8 cellular contexts compared by ENCODE assay signal in the genomic region with DNA sequence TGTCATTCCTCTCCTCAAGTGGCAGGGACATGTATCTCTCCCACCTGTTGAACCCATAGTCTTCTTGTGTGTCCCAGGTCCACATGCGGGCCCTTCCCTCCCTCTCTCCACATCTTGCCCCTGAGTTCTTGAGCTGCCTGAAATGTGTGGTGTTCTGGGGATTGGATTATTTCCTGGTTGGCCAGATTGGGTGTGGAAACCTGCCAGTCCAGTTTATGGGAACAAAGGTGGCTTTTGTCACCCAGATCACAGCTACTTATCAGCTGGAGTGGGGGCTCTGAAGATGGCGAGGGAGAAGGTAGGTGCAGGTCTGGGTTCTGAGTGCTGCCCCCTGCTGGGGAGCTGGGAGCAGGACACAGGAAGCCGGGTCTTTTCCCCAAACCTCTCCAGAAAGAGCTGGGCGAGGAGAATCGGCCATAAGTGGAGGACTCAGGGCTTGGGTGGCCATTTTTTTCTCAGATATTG. TPM values are rescaled to one million over a fixed set of nuclear protein-coding genes. Genes with fewer than 3 reads are reported as not detected.
DNase-seq lines count a peak whose midpoint lies in the region; ATAC-seq and TF ChIP-seq lines count a peak whose summit lies in the region.

No MANE protein-coding gene starts in this region.

- peak; percentile 70 for ATAC-seq in GM18517 (IDR thresholded peaks at IDR 0.05; ENCODE audit: unreplicated experiment)
- peak; percentile 69 for ATAC-seq in HG03439 (IDR thresholded peaks at IDR 0.05; ENCODE audit: unreplicated experiment)
- peak; percentile 69 for ATAC-seq in activated B cell treated with CpG ODN at 0.5 μM for 24 hours (ENCODE audit: low read depth)

- H3K4me3 Mint-ChIP-seq in activated B cell treated with CpG ODN at 0.5 μM for 24 hours, result no peak overlapping the region
- peak overlapping the region; percentile 51 for H3K4me3 Mint-ChIP-seq in neural crest cell

- H3K36me3 Mint-ChIP-seq in activated B cell treated with CpG ODN at 0.5 μM for 24 hours (ENCODE audit: low read depth) (peaks cover 89% of the 10 kb centered on the region), neural crest cell (ENCODE audit: low read depth) (peaks cover 36% of the 10 kb centered on the region)

- H3K9me3 Mint-ChIP-seq in activated B cell treated with CpG ODN at 0.5 μM for 24 hours (no peaks in the 10 kb centered on the region), neural crest cell (no peaks in the 10 kb centered on the region)

- H3K4me1 Mint-ChIP-seq in activated B cell treated with CpG ODN at 0.5 μM for 24 hours (peaks cover 20% of the 10 kb centered on the region), neural crest cell (peaks cover 76% of the 10 kb centered on the region)

- intact Hi-C loops in activated B cell treated with CpG ODN at 0.5 μM for 24 hours (cut with micrococcal nuclease), result loop anchor here (1.0 kb wide), 1 partner anchor 15 kb away; no protein-coding TSS in a partner anchor

- CTCF ChIA-PET in activated B cell treated with CpG ODN at 0.5 μM for 24 hours (lab: Charles Lee), result interaction anchor here (0.6 to 8.3 kb wide), 9 partner anchors 9 to 103 kb away, joined by 3 to 102 read pairs (median 6); a partner anchor contains a TSS

- H3K27me3 Mint-ChIP-seq in activated B cell treated with CpG ODN at 0.5 μM for 24 hours (no peaks in the 10 kb centered on the region), neural crest cell (ENCODE audit: low read depth) (peaks cover 3% of the 10 kb centered on the region)

- H3K27ac Mint-ChIP-seq in activated B cell treated with CpG ODN at 0.5 μM for 24 hours (peak overlapping the region; percentile 24), neural crest cell (ENCODE audit: unreplicated experiment) (peak overlapping the region; percentile 90)

- POLR2A ChIA-PET in activated B cell treated with CpG ODN at 0.5 μM for 24 hours (lab: Charles Lee), result interaction anchor here (0.6 to 1.2 kb wide), 4 partner anchors 12 to 657 kb away, joined by 3 to 6 read pairs (median 4); a partner anchor contains a TSS

- no peak overlapping the region for H3K4me3 ChIP-seq in AG09309 (ENCODE audit: control insufficient read depth, low read depth, low read length)

- TF ChIP-seq CTCF in AG09309 (IDR thresholded peaks at IDR 0.05; ENCODE audit: control insufficient read depth, insufficient read depth, low read depth, low read length, missing control alignments), result peak; percentile 69
- peak; percentile 22 for TF ChIP-seq CTCF in activated B cell treated with CpG ODN at 0.5 μM for 24 hours (IDR thresholded peaks at IDR 0.05)
- TF ChIP-seq CTCF in neural crest cell (conservative IDR thresholded peaks at IDR 0.05), result peak; percentile 86

- DNase-seq in AG09309 (ENCODE audit: low read depth), result no peak
- peak; percentile 44 for DNase-seq in activated B cell treated with CpG ODN at 0.5 μM for 24 hours
- DNase-seq in effector CD4-positive, alpha-beta T cell, result peak; percentile 42
- peak; percentile 62 for DNase-seq in neural crest cell (ENCODE audit: low read depth, low spot score)
- DNase-seq in NCI-H226, result no peak
- DNase-seq in NCI-H128 (lab: John Stamatoyannopoulos, UW; ENCODE audit: unreplicated experiment), result no peak

RNA-seq across cellular contexts. Expression of a gene that starts 14.2 kb away (rescaled TPM):
- total RNA-seq in activated B cell treated with CpG ODN at 0.5 μM for 24 hours, result 24.2 TPM in 2 replicates
- 129 and 139 TPM in 2 replicates for total RNA-seq in neural crest cell

RNA-seq across cellular contexts. Expression of a gene that starts 26.6 kb away (rescaled TPM):
- 145 and 154 TPM in 2 replicates for total RNA-seq in activated B cell treated with CpG ODN at 0.5 μM for 24 hours
- not detected in 2 replicates for total RNA-seq in neural crest cell

RNA-seq across cellular contexts. Expression of a gene that starts 43.5 kb away (rescaled TPM):
- 51.5 and 64.3 TPM in 2 replicates for total RNA-seq in activated B cell treated with CpG ODN at 0.5 μM for 24 hours
- 23.4 and 25.8 TPM in 2 replicates for total RNA-seq in neural crest cell

Comparison
In these comparisons a context has a peak if more than half of its experiments do, and no peak if none do; other contexts are left out.
1. DNase-seq: peak in activated B cell treated with CpG ODN at 0.5 μM for 24 hours (single experiment), effector CD4-positive, alpha-beta T cell (single experiment) and neural crest cell (single experiment); none in AG09309 (single experiment), NCI-H226 (single experiment) and NCI-H128 (single experiment).
2. CTCF ChIP-seq: peak in every context shown above with its lines; median percentile 86 in neural crest cell; 69 in AG09309; 22 in activated B cell treated with CpG ODN at 0.5 μM for 24 hours.
3. RNA of a gene that starts 26.6 kb away (total RNA-seq): 145 to 154 TPM in activated B cell treated with CpG ODN at 0.5 μM for 24 hours; not detected in neural crest cell; every median in the first group is over 100 times any median in the second.
4. Peak in every context shown above with its lines, with median percentiles within 50 percentile points of each other: ATAC-seq.